ENCODE assay signal across 17 cellular contexts in genomic region chr7:155850730-155851678, GRCh38. TPM values are rescaled to one million over a fixed set of nuclear protein-coding genes. Genes with fewer than 3 reads are reported as not detected.
DNase-seq lines count a peak whose midpoint lies in the region; TF ChIP-seq lines count a peak whose summit lies in the region.
"Had no signal": no experiment of that assay in that cellular context is flagged by ENCODE, and none has a peak within 500 bp of the region (broad histone marks: within the 10 kb centered on the region; RNA-seq: fewer than 3 reads in every experiment).

No MANE protein-coding gene starts in this region.

- H3K9me3 Mint-ChIP-seq in neural crest cell (no peaks in the 10 kb centered on the region), type B pancreatic cell (no peaks in the 10 kb centered on the region)

- no peak overlapping the region for H3K4me3 ChIP-seq in colonic mucosa
- no peak overlapping the region for H3K4me3 ChIP-seq in osteoblast (ENCODE audit: insufficient read depth, low read length)
- H3K4me3 ChIP-seq: GM12878, HAP-1 had no signal

- H3K27me3 Mint-ChIP-seq in neural crest cell (ENCODE audit: low read depth) (no peaks in the 10 kb centered on the region), type B pancreatic cell (no peaks in the 10 kb centered on the region)

- H3K79me2 ChIP-seq in osteoblast (ENCODE audit: insufficient read depth, low read length): no peaks in the 10 kb centered on the region

- no peak overlapping the region for H3K27ac ChIP-seq in colonic mucosa
- no peak overlapping the region for H3K27ac ChIP-seq in osteoblast (ENCODE audit: low read depth, low read length)
- H3K27ac ChIP-seq: C4-2B had no signal

- H3K4me1 ChIP-seq in colonic mucosa (no peaks in the 10 kb centered on the region), osteoblast (ENCODE audit: insufficient read depth, low read length) (no peaks in the 10 kb centered on the region)
- H3K4me1 ChIP-seq: HAP-1 had no signal

- H3K27ac Mint-ChIP-seq in neural crest cell (ENCODE audit: unreplicated experiment) (peak overlapping the region; percentile 12), type B pancreatic cell (no peak overlapping the region)

- H3K36me3 Mint-ChIP-seq in neural crest cell (ENCODE audit: low read depth) (no peaks in the 10 kb centered on the region), type B pancreatic cell (no peaks in the 10 kb centered on the region)

- H4K20me1 ChIP-seq in osteoblast (ENCODE audit: insufficient read depth, low read length): no peaks in the 10 kb centered on the region

- H2AFZ ChIP-seq in osteoblast (ENCODE audit: low read length): no peak overlapping the region

- intact Hi-C loops in colonic mucosa (cut with DNase I): no loop called here

- H3K36me3 ChIP-seq in colonic mucosa: no peaks in the 10 kb centered on the region
- H3K36me3 ChIP-seq in osteoblast (ENCODE audit: insufficient read depth, low read length): no peaks in the 10 kb centered on the region
- H3K36me3 ChIP-seq: HAP-1 had no signal

- peak; percentile 30 for DNase-seq in activated CD8-positive, alpha-beta memory T cell treated with anti-CD3 and anti-CD28 coated beads, Interleukin-2, amount 50 U/mL, for 48 hours
- no peak for DNase-seq in activated CD8-positive, alpha-beta memory T cell treated with anti-CD3 and anti-CD28 coated beads, Interleukin-2, amount 50 U/mL, for 4 hours
- DNase-seq in colonic mucosa (peak; percentile 10), neural crest cell (ENCODE audit: low read depth, low spot score) (no peak), type B pancreatic cell (ENCODE audit: extremely low spot score, unreplicated experiment) (peak; percentile 24), kidney glomerular epithelial cell (lab: John Stamatoyannopoulos, UW) (no peak), osteoblast (ENCODE audit: insufficient read length, low spot score, missing footprints) (no peak), NCI-H1694 (lab: John Stamatoyannopoulos, UW) (no peak)
- DNase-seq: DMS153, Kasumi-1, NCI-H1417, NCI-H2081, NCI-H524, OCI-M1 had no signal

- H3K4me3 Mint-ChIP-seq in neural crest cell: no peak overlapping the region
- H3K4me3 Mint-ChIP-seq in type B pancreatic cell: no peak overlapping the region

- no peaks in the 10 kb centered on the region for H3K27me3 ChIP-seq in colonic mucosa
- no peaks in the 10 kb centered on the region for H3K27me3 ChIP-seq in osteoblast (ENCODE audit: insufficient read depth, low read length)

- no peak overlapping the region for H3K9ac ChIP-seq in colonic mucosa (ENCODE audit: low read depth in 2 of 2, low read length in 2 of 2)

- TF ChIP-seq CTCF in colonic mucosa (IDR thresholded peaks at IDR 0.05): no peak
- no peak for TF ChIP-seq CTCF in neural crest cell (conservative IDR thresholded peaks at IDR 0.05)
- no peak for TF ChIP-seq CTCF in type B pancreatic cell (conservative IDR thresholded peaks at IDR 0.05)
- TF ChIP-seq CTCF in osteoblast (IDR thresholded peaks at IDR 0.05; ENCODE audit: extremely low read depth, low read depth, low read length): no peak

- no peak overlapping the region for H3K4me2 ChIP-seq in osteoblast (ENCODE audit: insufficient read depth, low read length)

- H3K9me3 ChIP-seq in colonic mucosa (no peaks in the 10 kb centered on the region), osteoblast (ENCODE audit: low read depth, low read length) (no peaks in the 10 kb centered on the region)
- H3K9me3 ChIP-seq: HAP-1 had no signal

- H3K4me1 Mint-ChIP-seq in neural crest cell (no peaks in the 10 kb centered on the region), type B pancreatic cell (ENCODE audit: unreplicated experiment) (no peaks in the 10 kb centered on the region)

RNA-seq across cellular contexts. Expression of gene SHH, which starts 38.7 kb away (rescaled TPM):
- total RNA-seq in colonic mucosa: 1 to 10 TPM; 5.6 to 8.1 TPM
- total RNA-seq in neural crest cell: not detected in 2 replicates
- 24.9 and 28.3 TPM in 2 replicates for total RNA-seq in type B pancreatic cell (ENCODE audit: low replicate concordance)
- not detected in 2 replicates for total RNA-seq in osteoblast
- total RNA-seq: GM12878 had no signal

Comparison
In these comparisons a context has a peak if more than half of its experiments do, and no peak if none do; other contexts are left out.
1. DNase-seq: peak in activated CD8-positive, alpha-beta memory T cell treated with anti-CD3 and anti-CD28 coated beads, Interleukin-2, amount 50 U/mL, for 48 hours (single experiment), colonic mucosa (single experiment) and type B pancreatic cell (single experiment); none in activated CD8-positive, alpha-beta memory T cell treated with anti-CD3 and anti-CD28 coated beads, Interleukin-2, amount 50 U/mL, for 4 hours (single experiment), neural crest cell (single experiment), kidney glomerular epithelial cell (single experiment), osteoblast (single experiment) and NCI-H1694 (single experiment).